8 cellular contexts compared by ENCODE assay signal in genomic region chr3:51942603-51943450, GRCh38. TPM values are rescaled to one million over a fixed set of nuclear protein-coding genes. Genes with fewer than 3 reads are reported as not detected.
DNase-seq lines count a peak whose midpoint lies in the region; ATAC-seq, FAIRE-seq and TF ChIP-seq lines count a peak whose summit lies in the region.

No MANE protein-coding gene starts in this region.

- peak overlapping the region; percentile 78 for H3K9ac ChIP-seq in endothelial cell of umbilical vein (replicated peaks; ENCODE audit: extremely low read depth, insufficient read depth, low read length)

- peaks cover 16% of the 10 kb centered on the region for H3K79me2 ChIP-seq in endothelial cell of umbilical vein (ENCODE audit: control insufficient read depth, insufficient read depth, low read length)

- H3K36me3 ChIP-seq in endothelial cell of umbilical vein (ENCODE audit: control insufficient read depth in 2 of 2, extremely low read depth in 1 of 2, insufficient read depth in 2 of 2, low read length in 2 of 2) (peaks cover 0 to 4% of the 10 kb centered on the region in 2 experiments), muscle layer of duodenum (ENCODE audit: control insufficient read depth in 1 of 2, insufficient read depth in 2 of 2, low read length in 2 of 2) (peaks cover 15 to 38% of the 10 kb centered on the region in 2 donors), suprapubic skin (peaks cover 13% of the 10 kb centered on the region)

- no peak for ATAC-seq in HG02763 (IDR thresholded peaks at IDR 0.05; ENCODE audit: unreplicated experiment)

- WGBS in suprapubic skin = 51% methylated on average over 8 of the region's 17 CpGs

- TF ChIP-seq CTCF in endothelial cell of umbilical vein (IDR thresholded peaks at IDR 0.05; ENCODE audit: extremely low read depth in 1 of 2, insufficient read depth in 1 of 2, low read depth in 1 of 2, low read length in 2 of 2) (no peak), suprapubic skin (IDR thresholded peaks at IDR 0.05) (no peak)

- H2AFZ ChIP-seq in endothelial cell of umbilical vein (ENCODE audit: low read depth, low read length) = peak overlapping the region; percentile 89

- no peaks in the 10 kb centered on the region for H3K9me1 ChIP-seq in endothelial cell of umbilical vein (replicated peaks; ENCODE audit: control insufficient read depth, extremely low read depth, insufficient read depth, low read length)

- TSS peak; percentile 90 for BruUV-seq in endothelial cell of umbilical vein (replicated peaks; lab: Mats Ljungman, UMichigan)

- no peaks in the 10 kb centered on the region for H4K20me1 ChIP-seq in endothelial cell of umbilical vein (replicated peaks; ENCODE audit: control insufficient read depth, extremely low read depth, insufficient read depth, low read length)

- TF ChIP-seq EP300 in suprapubic skin (IDR thresholded peaks at IDR 0.05) = no peak

- H3K4me1 ChIP-seq in endothelial cell of umbilical vein (ENCODE audit: control insufficient read depth, extremely low read depth, insufficient read depth, low read length) = peaks cover 21% of the 10 kb centered on the region
- H3K4me1 ChIP-seq in muscle layer of duodenum (ENCODE audit: control insufficient read depth in 1 of 2, insufficient read depth in 2 of 2, low read length in 2 of 2) = peaks cover 18 to 26% of the 10 kb centered on the region in 2 donors
- H3K4me1 ChIP-seq in suprapubic skin = peaks cover 34% of the 10 kb centered on the region

- dilution Hi-C loops in endothelial cell of umbilical vein (cut with MboI; ENCODE audit: extremely low pct_ligation_motif_present, low sequenced_read_pairs) = no loop called here

- H3K27ac ChIP-seq in endothelial cell of umbilical vein (ENCODE audit: insufficient read depth, low read depth, low read length) (peak overlapping the region; percentile 80), muscle layer of duodenum (ENCODE audit: low read length) (peak overlapping the region; percentile 97), suprapubic skin (peak overlapping the region; percentile 90)

- intact Hi-C loops in endothelial cell of umbilical vein (cut with micrococcal nuclease) = loop anchor here (1.0 to 10.0 kb wide), 10 partner anchors 13 to 558 kb away; partner anchors contain the start of genes ABHD14B, ACY1, DCAF1 and MANF

- peak overlapping the region; percentile 63 for H3K4me2 ChIP-seq in endothelial cell of umbilical vein (ENCODE audit: insufficient read depth, low read length)

- peak; percentile 46 for DNase-seq in DMS53 (lab: John Stamatoyannopoulos, UW)
- no peak for DNase-seq in DMS53 treated with DMSO at 0.1 percent for 48 hours (lab: John Stamatoyannopoulos, UW; ENCODE audit: unreplicated experiment)
- peak; percentile 59 for DNase-seq in HuH-7.5 (ENCODE audit: low spot score)
- peak; percentile 57 to 62 for DNase-seq in activated CD4-positive, alpha-beta T cell treated with anti-CD3 and anti-CD28 coated beads, Interleukin-2, amount 50 U/mL, for 4 hours
- DNase-seq in endothelial cell of umbilical vein (ENCODE audit: low read depth, low spot score) = peak; percentile 23
- peak; percentile 79 to 81 for DNase-seq in suprapubic skin (ENCODE audit: low spot score in 2 of 2)

- POLR2A ChIA-PET in endothelial cell of umbilical vein (lab: Charles Lee) = interaction anchor here (0.6 to 2.1 kb wide), 4 partner anchors 11 to 53 kb away, joined by 3 to 6 read pairs (median 4); partner anchors contain the start of genes ABHD14B and RPL29

- TF ChIP-seq POLR2A in endothelial cell of umbilical vein (IDR thresholded peaks at IDR 0.05; ENCODE audit: low read depth, low read length) = no peak
- TF ChIP-seq POLR2A in suprapubic skin (IDR thresholded peaks at IDR 0.05) = no peak

- H3K4me3 ChIP-seq in endothelial cell of umbilical vein (replicated peaks in 1 of 3; ENCODE audit: insufficient read depth in 1 of 3, low read depth in 1 of 3, low read length in 3 of 3) = peak overlapping the region in 2 of 3 experiments; percentile 39 to 40
- H3K4me3 ChIP-seq in muscle layer of duodenum (ENCODE audit: low read depth in 1 of 2, low read length in 2 of 2) = peak overlapping the region; percentile 62 to 70
- H3K4me3 ChIP-seq in suprapubic skin = peak overlapping the region; percentile 82

- CTCF ChIA-PET in endothelial cell of umbilical vein (lab: Charles Lee) = interaction anchor here (0.7 to 2.8 kb wide), 10 partner anchors 10 to 202 kb away, joined by 3 to 46 read pairs (median 4); partner anchors contain the start of genes ABHD14A, ABHD14B, DUSP7 and RPL29

- peak; percentile 38 for FAIRE-seq in endothelial cell of umbilical vein (lab: Jason Lieb, UNC)

- no peaks in the 10 kb centered on the region for H3K27me3 ChIP-seq in endothelial cell of umbilical vein (ENCODE audit: control insufficient read depth in 2 of 2, insufficient read depth in 2 of 2, low read length in 2 of 2)
- no peaks in the 10 kb centered on the region for H3K27me3 ChIP-seq in muscle layer of duodenum (ENCODE audit: low read depth, low read length)
- H3K27me3 ChIP-seq in suprapubic skin = no peaks in the 10 kb centered on the region

- H3K9me3 ChIP-seq in endothelial cell of umbilical vein (replicated peaks; ENCODE audit: control insufficient read depth, insufficient read depth, low read length) (no peaks in the 10 kb centered on the region), muscle layer of duodenum (ENCODE audit: control insufficient read depth in 1 of 2, low read length in 2 of 2) (no peaks in the 10 kb centered on the region), suprapubic skin (no peaks in the 10 kb centered on the region)

TF ChIP-seq in endothelial cell of umbilical vein, 7 proteins besides CTCF, POLR2A, EP300 and RAD21 (continues in another document):
- TF ChIP-seq GATA2 (IDR thresholded peaks at IDR 0.05; ENCODE audit: insufficient read depth, insufficient read length, low read depth, low read length) = no peak
- TF ChIP-seq EZH2 (IDR thresholded peaks at IDR 0.05; ENCODE audit: borderline replicate concordance, low read depth, low read length, severe bottlenecking) = no peak
- TF ChIP-seq POLR2AphosphoS5 (IDR thresholded peaks at IDR 0.05; ENCODE audit: insufficient read depth, low read depth, low read length) = no peak
- no peak for TF ChIP-seq MYC (IDR thresholded peaks at IDR 0.05; ENCODE audit: low read depth, low read length)
- TF ChIP-seq FOS (IDR thresholded peaks at IDR 0.05; ENCODE audit: borderline replicate concordance, insufficient read depth, low read length) = no peak

RNA-seq across cellular contexts. Expression of gene PARP3, which starts 0.7 kb away (rescaled TPM):
- total RNA-seq in endothelial cell of umbilical vein = 10.0 and 11.0 TPM in 2 replicates
- polyA plus RNA-seq in endothelial cell of umbilical vein = 13.3 and 13.8 TPM in 2 replicates
- polyA plus RNA-seq in endothelial cell of umbilical vein (2011; cell fraction: cytosol; rRNA removed) = 8.7 and 11.1 TPM in 2 replicates
- polyA plus RNA-seq in endothelial cell of umbilical vein (2011; cell fraction: nucleus; rRNA removed) = 39.9 and 46.2 TPM in 2 replicates
- 10.4 and 16.4 TPM in 2 replicates for polyA plus RNA-seq in endothelial cell of umbilical vein (2012)
- 6.8 TPM in 2 replicates for polyA minus RNA-seq in endothelial cell of umbilical vein
- polyA minus RNA-seq in endothelial cell of umbilical vein (2011; cell fraction: cytosol; rRNA and poly(A)+ RNA removed) = 7.9 TPM
- 5.1 and 7.6 TPM in 2 replicates for polyA minus RNA-seq in endothelial cell of umbilical vein (2011; cell fraction: nucleus; rRNA and poly(A)+ RNA removed)
- total RNA-seq in suprapubic skin = 10 to 100 TPM in 2 of 4 donors, 1 to 10 TPM in 2; 8.1 to 21.8 (median 14.0) TPM

RNA-seq across cellular contexts. Expression of gene RRP9, which starts 1.1 kb away (rescaled TPM):
- total RNA-seq in endothelial cell of umbilical vein (23.8 and 30.1 TPM in 2 replicates), suprapubic skin (10 to 100 TPM; 13.4 to 16.7 (median 14.8) TPM)
- polyA plus RNA-seq in endothelial cell of umbilical vein = 26.0 and 30.7 TPM in 2 replicates
- 21.7 and 21.9 TPM in 2 replicates for polyA plus RNA-seq in endothelial cell of umbilical vein (2011; cell fraction: cytosol; rRNA removed)
- polyA plus RNA-seq in endothelial cell of umbilical vein (2011; cell fraction: nucleus; rRNA removed) = 25.2 and 25.4 TPM in 2 replicates
- polyA plus RNA-seq in endothelial cell of umbilical vein (2012) = 18.6 and 21.5 TPM in 2 replicates
- 11.2 and 14.4 TPM in 2 replicates for polyA minus RNA-seq in endothelial cell of umbilical vein
- 24.6 TPM for polyA minus RNA-seq in endothelial cell of umbilical vein (2011; cell fraction: cytosol; rRNA and poly(A)+ RNA removed)
- polyA minus RNA-seq in endothelial cell of umbilical vein (2011; cell fraction: nucleus; rRNA and poly(A)+ RNA removed) = 3.4 and 4.9 TPM in 2 replicates

RNA-seq across cellular contexts. Expression of gene GPR62, which starts 12.4 kb away (rescaled TPM):
- total RNA-seq in endothelial cell of umbilical vein (0.15 TPM in 1 of 2 replicates, not detected in the other), suprapubic skin (not detected)
- polyA plus RNA-seq in endothelial cell of umbilical vein = 0.04 TPM in 1 of 2 replicates, not detected in the other
- 0.03 TPM in 1 of 2 replicates, not detected in the other for polyA plus RNA-seq in endothelial cell of umbilical vein (2011; cell fraction: cytosol; rRNA removed)
- polyA plus RNA-seq in endothelial cell of umbilical vein (2011; cell fraction: nucleus; rRNA removed) = 0.07 and 0.10 TPM in 2 replicates
- 0.09 TPM in 1 of 2 replicates, not detected in the other for polyA plus RNA-seq in endothelial cell of umbilical vein (2012)
- polyA minus RNA-seq in endothelial cell of umbilical vein = not detected in 2 replicates
- polyA minus RNA-seq in endothelial cell of umbilical vein (2011; cell fraction: cytosol; rRNA and poly(A)+ RNA removed) = not detected
- not detected in 2 replicates for polyA minus RNA-seq in endothelial cell of umbilical vein (2011; cell fraction: nucleus; rRNA and poly(A)+ RNA removed)

RNA-seq across cellular contexts. Expression of gene PCBP4, which starts 24.4 kb away (rescaled TPM):
- 42.7 and 46.5 TPM in 2 replicates for total RNA-seq in endothelial cell of umbilical vein
- 63.1 and 75.4 TPM in 2 replicates for polyA plus RNA-seq in endothelial cell of umbilical vein
- 36.6 and 47.2 TPM in 2 replicates for polyA plus RNA-seq in endothelial cell of umbilical vein (2011; cell fraction: cytosol; rRNA removed)
- 168 and 200 TPM in 2 replicates for polyA plus RNA-seq in endothelial cell of umbilical vein (2011; cell fraction: nucleus; rRNA removed)
- 33.7 and 41.7 TPM in 2 replicates for polyA plus RNA-seq in endothelial cell of umbilical vein (2012)
- 27.4 and 28.6 TPM in 2 replicates for polyA minus RNA-seq in endothelial cell of umbilical vein
- polyA minus RNA-seq in endothelial cell of umbilical vein (2011; cell fraction: cytosol; rRNA and poly(A)+ RNA removed) = 8.5 TPM
- polyA minus RNA-seq in endothelial cell of umbilical vein (2011; cell fraction: nucleus; rRNA and poly(A)+ RNA removed) = 12.5 and 18.1 TPM in 2 replicates
- total RNA-seq in suprapubic skin = 10 to 100 TPM; 24.6 to 32.1 (median 28.6) TPM

RNA-seq across cellular contexts. Expression of gene ABHD14B, which starts 31.0 kb away (rescaled TPM):
- total RNA-seq in endothelial cell of umbilical vein (15.8 and 20.5 TPM in 2 replicates), suprapubic skin (10 to 100 TPM; 50.0 to 79.7 (median 59.0) TPM)
- 50.3 and 54.3 TPM in 2 replicates for polyA plus RNA-seq in endothelial cell of umbilical vein
- polyA plus RNA-seq in endothelial cell of umbilical vein (2011; cell fraction: cytosol; rRNA removed) = 27.3 and 28.0 TPM in 2 replicates
- 17.2 TPM in 2 replicates for polyA plus RNA-seq in endothelial cell of umbilical vein (2011; cell fraction: nucleus; rRNA removed)
- polyA plus RNA-seq in endothelial cell of umbilical vein (2012) = 25.0 and 34.4 TPM in 2 replicates
- 33.9 and 36.6 TPM in 2 replicates for polyA minus RNA-seq in endothelial cell of umbilical vein
- 31.9 TPM for polyA minus RNA-seq in endothelial cell of umbilical vein (2011; cell fraction: cytosol; rRNA and poly(A)+ RNA removed)
- 5.6 and 8.2 TPM in 2 replicates for polyA minus RNA-seq in endothelial cell of umbilical vein (2011; cell fraction: nucleus; rRNA and poly(A)+ RNA removed)
